Comparison of ENCODE assay signal across 8 cellular contexts in genomic region chr11:124075841-124076571, GRCh38. TPM values are rescaled to one million over a fixed set of nuclear protein-coding genes. Genes with fewer than 3 reads are reported as not detected.
DNase-seq lines count a peak whose midpoint lies in the region; ATAC-seq and TF ChIP-seq lines count a peak whose summit lies in the region.

No MANE protein-coding gene starts in this region.

- peaks cover 3% of the 10 kb centered on the region for H3K27me3 ChIP-seq in AG04450 (ENCODE audit: control insufficient read depth, insufficient read depth, low read length)

- H3K9me3 Mint-ChIP-seq in activated naive CD8-positive, alpha-beta T cell treated with anti-CD3 and anti-CD28 coated beads, Interleukin-2, amount 10 ng/mL, durations not matched to agents 7 days and 5 days = no peaks in the 10 kb centered on the region
- H3K9me3 Mint-ChIP-seq in stimulated activated naive CD8-positive, alpha-beta T cell treated with anti-CD3 and anti-CD28 coated beads, Interleukin-15, amount 100 ng/mL, for 72 hours = no peaks in the 10 kb centered on the region

- no peaks in the 10 kb centered on the region for H3K36me3 Mint-ChIP-seq in activated naive CD8-positive, alpha-beta T cell treated with anti-CD3 and anti-CD28 coated beads, Interleukin-2, amount 10 ng/mL, durations not matched to agents 7 days and 5 days

- no peaks in the 10 kb centered on the region for H3K9me3 ChIP-seq in AG04450 (ENCODE audit: control insufficient read depth, insufficient read depth, low read length)

- CTCF ChIA-PET in AG04450 (lab: Charles Lee) = interaction anchor here (0.5 to 1.1 kb wide), 3 partner anchors 254 to 762 kb away, joined by 3 to 4 read pairs (median 3); no protein-coding TSS in a partner anchor

- peak overlapping the region; percentile 51 for H3K4me3 Mint-ChIP-seq in activated naive CD8-positive, alpha-beta T cell treated with anti-CD3 and anti-CD28 coated beads, Interleukin-2, amount 10 ng/mL, durations not matched to agents 7 days and 5 days
- peak overlapping the region; percentile 60 to 74 for H3K4me3 Mint-ChIP-seq in stimulated activated naive CD8-positive, alpha-beta T cell treated with anti-CD3 and anti-CD28 coated beads, Interleukin-15, amount 100 ng/mL, for 72 hours

- POLR2A ChIA-PET in AG04450 (lab: Yijun Ruan, JAX) = interaction anchor here (1.0 kb wide), 1 partner anchor 39 kb away, joined by 6 read pairs; the partner anchor contains the start of gene VWA5A
- POLR2A ChIA-PET in activated naive CD8-positive, alpha-beta T cell treated with anti-CD3 and anti-CD28 coated beads, Interleukin-2, amount 10 ng/mL, durations not matched to agents 7 days and 5 days (lab: Charles Lee) = no interaction called here

- H3K4me1 Mint-ChIP-seq in activated naive CD8-positive, alpha-beta T cell treated with anti-CD3 and anti-CD28 coated beads, Interleukin-2, amount 10 ng/mL, durations not matched to agents 7 days and 5 days = peaks cover 3% of the 10 kb centered on the region
- H3K4me1 Mint-ChIP-seq in stimulated activated naive CD8-positive, alpha-beta T cell treated with anti-CD3 and anti-CD28 coated beads, Interleukin-15, amount 100 ng/mL, for 72 hours = peaks cover 15% of the 10 kb centered on the region

- peaks cover 31% of the 10 kb centered on the region for H3K27me3 Mint-ChIP-seq in activated naive CD8-positive, alpha-beta T cell treated with anti-CD3 and anti-CD28 coated beads, Interleukin-2, amount 10 ng/mL, durations not matched to agents 7 days and 5 days
- peaks cover 51% of the 10 kb centered on the region for H3K27me3 Mint-ChIP-seq in stimulated activated naive CD8-positive, alpha-beta T cell treated with anti-CD3 and anti-CD28 coated beads, Interleukin-15, amount 100 ng/mL, for 72 hours

- peak overlapping the region; percentile 56 for H3K4me3 ChIP-seq in AG04450 (ENCODE audit: low read depth, low read length)

- no peak for TF ChIP-seq CTCF in AG04450 (IDR thresholded peaks at IDR 0.05; ENCODE audit: low read depth, low read length)

- no peak for DNase-seq in AG04450 (ENCODE audit: low read depth, low spot score)
- peak; percentile 38 for DNase-seq in activated naive CD8-positive, alpha-beta T cell treated with anti-CD3 and anti-CD28 coated beads, Interleukin-2, amount 10 ng/mL, durations not matched to agents 7 days and 5 days
- peak; percentile 40 for DNase-seq in iPS-NIHi7 (ENCODE audit: extremely low spot score)
- peak in 1 of 2 donors; percentile 32 for DNase-seq in stimulated activated naive CD8-positive, alpha-beta T cell treated with anti-CD3 and anti-CD28 coated beads, Interleukin-15, amount 100 ng/mL, for 72 hours
- no peak for DNase-seq in mucosa of gallbladder (ENCODE audit: low spot score)
- no peak for DNase-seq in NCI-H2196 (lab: John Stamatoyannopoulos, UW; ENCODE audit: unreplicated experiment)

- ATAC-seq in GM18511 (IDR thresholded peaks at IDR 0.05; ENCODE audit: unreplicated experiment) (peak; percentile 76), HG03139 (IDR thresholded peaks at IDR 0.05; ENCODE audit: unreplicated experiment) (peak; percentile 55)
- ATAC-seq in activated naive CD8-positive, alpha-beta T cell treated with anti-CD3 and anti-CD28 coated beads, Interleukin-2, amount 10 ng/mL, durations not matched to agents 7 days and 5 days (ENCODE audit: low read depth) = peak; percentile 67
- peak; percentile 64 for ATAC-seq in stimulated activated naive CD8-positive, alpha-beta T cell treated with anti-CD3 and anti-CD28 coated beads, Interleukin-15, amount 100 ng/mL, for 72 hours

- no peak overlapping the region for H3K27ac Mint-ChIP-seq in activated naive CD8-positive, alpha-beta T cell treated with anti-CD3 and anti-CD28 coated beads, Interleukin-2, amount 10 ng/mL, durations not matched to agents 7 days and 5 days
- peak overlapping the region in 1 of 2 donors; percentile 83 for H3K27ac Mint-ChIP-seq in stimulated activated naive CD8-positive, alpha-beta T cell treated with anti-CD3 and anti-CD28 coated beads, Interleukin-15, amount 100 ng/mL, for 72 hours

- no peak overlapping the region for H3K27ac ChIP-seq in AG04450 (ENCODE audit: low read depth, low read length)

RNA-seq across cellular contexts. Expression of gene OR10G7, which starts 34.9 kb away (rescaled TPM):
- polyA plus RNA-seq in AG04450 (2011; rRNA removed) = not detected in 2 replicates
- polyA minus RNA-seq in AG04450 (2011; rRNA and poly(A)+ RNA removed) = not detected in 2 replicates
- not detected for total RNA-seq in activated naive CD8-positive, alpha-beta T cell treated with anti-CD3 and anti-CD28 coated beads, Interleukin-2, amount 10 ng/mL, durations not matched to agents 7 days and 5 days
- total RNA-seq in mucosa of gallbladder = not detected

RNA-seq across cellular contexts. Expression of gene VWA5A, which starts 39.2 kb away (rescaled TPM):
- polyA plus RNA-seq in AG04450 (2011; rRNA removed) = 26.9 and 27.9 TPM in 2 replicates
- polyA minus RNA-seq in AG04450 (2011; rRNA and poly(A)+ RNA removed) = 22.4 and 25.5 TPM in 2 replicates
- total RNA-seq in activated naive CD8-positive, alpha-beta T cell treated with anti-CD3 and anti-CD28 coated beads, Interleukin-2, amount 10 ng/mL, durations not matched to agents 7 days and 5 days = 1 to 10 TPM; 6.9 to 7.7 TPM
- 60.2 TPM for total RNA-seq in mucosa of gallbladder

RNA-seq across cellular contexts. Expression of gene OR10G8, which starts 49.4 kb away (rescaled TPM):
- polyA plus RNA-seq in AG04450 (2011; rRNA removed) = not detected in 2 replicates
- not detected in 2 replicates for polyA minus RNA-seq in AG04450 (2011; rRNA and poly(A)+ RNA removed)
- not detected for total RNA-seq in activated naive CD8-positive, alpha-beta T cell treated with anti-CD3 and anti-CD28 coated beads, Interleukin-2, amount 10 ng/mL, durations not matched to agents 7 days and 5 days
- not detected for total RNA-seq in mucosa of gallbladder

RNA-seq across cellular contexts. Expression of gene OR10G9, which starts 53.2 kb away (rescaled TPM):
- not detected in 2 replicates for polyA plus RNA-seq in AG04450 (2011; rRNA removed)
- polyA minus RNA-seq in AG04450 (2011; rRNA and poly(A)+ RNA removed) = not detected in 2 replicates
- not detected for total RNA-seq in activated naive CD8-positive, alpha-beta T cell treated with anti-CD3 and anti-CD28 coated beads, Interleukin-2, amount 10 ng/mL, durations not matched to agents 7 days and 5 days
- not detected for total RNA-seq in mucosa of gallbladder

Comparison
In these comparisons a context has a peak if more than half of its experiments do, and no peak if none do; other contexts are left out.
1. DNase-seq: peak in activated naive CD8-positive, alpha-beta T cell treated with anti-CD3 and anti-CD28 coated beads, Interleukin-2, amount 10 ng/mL, durations not matched to agents 7 days and 5 days (single experiment) and iPS-NIHi7 (single experiment); none in AG04450 (single experiment), mucosa of gallbladder (single experiment) and NCI-H2196 (single experiment).
2. Peak in every context shown above with its lines, with median percentiles within 50 percentile points of each other: ATAC-seq.